ENCODE assay signal across 23 cellular contexts in the genomic region with DNA sequence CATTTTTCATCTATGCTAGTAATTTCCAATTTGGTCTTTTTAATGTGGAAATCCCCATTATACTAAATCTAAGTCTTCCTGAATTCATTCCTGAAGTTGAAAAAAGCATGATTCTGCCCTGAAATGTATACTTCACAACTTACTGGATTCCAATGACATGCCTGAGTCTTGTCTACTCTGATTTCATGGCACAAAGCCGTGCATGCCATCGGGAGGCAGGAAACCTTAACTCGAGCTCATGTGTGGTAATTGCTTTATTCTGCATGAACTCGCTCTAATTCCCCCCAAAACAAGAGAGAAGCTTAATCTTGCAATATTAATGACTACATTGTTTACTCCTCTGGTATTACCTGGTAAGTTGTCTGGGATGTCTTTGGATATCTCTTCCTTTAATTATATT. TPM values are rescaled to one million over a fixed set of nuclear protein-coding genes. Genes with fewer than 3 reads are reported as not detected.
"Had no signal": no experiment of that assay in that cellular context is flagged by ENCODE, and none has a peak within 500 bp of the region (broad histone marks: within the 10 kb centered on the region; RNA-seq: fewer than 3 reads in every experiment).

No MANE protein-coding gene starts in this region.

- H3K27me3 ChIP-seq: adrenal gland, breast epithelium had no signal

- H3K4me1 ChIP-seq: adrenal gland, breast epithelium had no signal

- H3K27ac ChIP-seq: adrenal gland, breast epithelium, VCaP had no signal

- H3K4me3 ChIP-seq: adrenal gland, breast epithelium had no signal

- DNase-seq: activated CD4-positive, alpha-beta T cell treated with anti-CD3 and anti-CD28 coated beads for 36 hours; activated CD4-positive, alpha-beta T cell treated with anti-CD3 and anti-CD28 coated beads, Interleukin-2, amount 50 U/mL, for 1 hour; activated CD4-positive, CD25-positive, alpha-beta regulatory T cell; activated CD8-positive, alpha-beta memory T cell treated with anti-CD3 and anti-CD28 coated beads, Interleukin-2, amount 50 U/mL, for 4 hours; activated CD8-positive, alpha-beta T cell treated with anti-CD3 and anti-CD28 coated beads for 36 hours; activated gamma-delta T cell treated with Interleukin-2 at 50 U/mL for 16 hours; activated naive CD4-positive, alpha-beta T cell treated with anti-CD3 and anti-CD28 coated beads, Interleukin-2, amount 10 ng/mL, durations not matched to agents 7 days and 5 days; activated naive CD8-positive, alpha-beta T cell treated with anti-CD3 and anti-CD28 coated beads for 36 hours; activated T-cell treated with anti-CD3 and anti-CD28 coated beads, Interleukin-2, amount 50 U/mL, for 72 hours; adrenal gland; KG1; NCI-H1092 treated with DMSO at 0.1 percent for 48 hours; NCI-H1436; NCI-H1694 treated with DMSO at 0.1 percent for 48 hours; NCI-H2081; NCI-H510A treated with DMSO at 0.1 percent for 48 hours; NK-92 treated with Interleukin-12 subunit alpha and Interleukin-12 subunit beta, amount 100 ng/mL, for 24 hours; SK-N-SH; T-helper 1 cell had no signal

- H3K36me3 ChIP-seq: adrenal gland, breast epithelium had no signal

- H3K9ac ChIP-seq: SK-N-SH had no signal

- H3K4me2 ChIP-seq: SK-N-SH had no signal

- H3K9me3 ChIP-seq: adrenal gland, breast epithelium, SK-N-SH had no signal

RNA-seq across cellular contexts. Expression of a gene that starts 39.6 kb away (rescaled TPM):
- total RNA-seq: activated CD8-positive, alpha-beta T cell treated with anti-CD3 and anti-CD28 coated beads for 36 hours; activated T-helper 2 cell treated with anti-CD3 and anti-CD28 coated beads, Interferon-gamma antibody, Interleukin-2, Interleukin-4, amounts not matched to agents 10 μg/mL and 5 μg/mL and 100 μg/mL, durations not matched to agents 14 hours and 24 hours and 36 hours; T-helper 2 cell treated with Interferon-gamma antibody and Interleukin-4, amounts not matched to agents 100 ng/mL and 5 ng/mL, for 36 hours had no signal
